Comparison of ENCODE assay signal across 8 cellular contexts in the genomic region with DNA sequence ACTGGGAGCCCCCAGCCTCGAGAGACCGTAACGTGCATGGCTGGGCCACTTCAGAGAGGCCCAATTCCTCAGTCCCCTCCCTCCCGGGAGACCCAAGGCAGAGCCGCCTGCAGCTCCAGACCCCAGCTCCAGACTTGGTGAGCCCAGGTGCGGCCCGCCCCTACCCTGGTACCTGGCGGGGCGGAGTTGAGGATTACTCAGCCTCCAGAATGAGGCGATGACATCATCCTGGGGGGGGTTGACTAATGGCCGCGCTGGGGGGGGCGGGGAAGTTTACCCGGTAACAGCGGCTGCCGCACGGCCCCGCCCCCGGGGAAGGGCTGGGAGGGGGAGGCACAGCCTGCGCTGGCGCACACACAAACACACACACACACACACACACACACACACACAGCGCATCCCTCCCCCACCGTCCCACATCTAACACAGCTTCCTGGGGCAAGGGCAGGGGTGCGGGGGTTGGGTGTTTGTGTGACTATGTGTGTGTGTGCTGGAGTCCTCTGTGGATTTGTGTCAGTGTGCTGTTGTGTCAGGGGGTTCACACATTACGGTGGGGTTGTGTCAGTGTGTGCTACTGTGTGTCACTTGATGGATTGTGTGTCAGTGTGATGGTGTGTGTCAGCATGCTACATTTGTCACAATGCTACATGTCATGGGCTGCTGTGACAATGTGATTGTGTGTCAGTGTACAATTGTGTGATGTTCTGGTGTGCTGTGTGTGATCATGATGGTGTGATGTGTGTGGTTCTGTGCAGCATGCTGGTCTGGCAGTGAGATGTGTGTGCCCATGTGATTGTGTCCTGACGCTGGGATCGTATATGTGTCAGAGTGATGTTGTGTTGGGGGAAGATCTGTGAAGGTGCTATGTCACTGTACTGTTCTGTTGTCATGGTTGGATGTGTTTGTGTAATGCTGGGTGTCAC. TPM values are rescaled to one million over a fixed set of nuclear protein-coding genes. Genes with fewer than 3 reads are reported as not detected.
DNase-seq lines count a peak whose midpoint lies in the region; ATAC-seq and TF ChIP-seq lines count a peak whose summit lies in the region.

No MANE protein-coding gene starts in this region.

- H3K27ac ChIP-seq in C4-2B (peak overlapping the region; percentile 53), RWPE2 (ENCODE audit: poor library complexity, severe bottlenecking) (peak overlapping the region; percentile 1), cardiac muscle cell (no peak overlapping the region), sigmoid colon (peak overlapping the region in 1 of 4 donors; percentile 20)

- TF ChIP-seq POLR2A in sigmoid colon (IDR thresholded peaks at IDR 0.05), result no peak

- ATAC-seq in RWPE2 (ENCODE audit: low read depth), result peak; percentile 62

- H3K36me3 ChIP-seq in RWPE2 (ENCODE audit: low read depth) (no peaks in the 10 kb centered on the region), cardiac muscle cell (no peaks in the 10 kb centered on the region), sigmoid colon (no peaks in the 10 kb centered on the region)

- TF ChIP-seq EP300 in sigmoid colon (IDR thresholded peaks at IDR 0.05), result no peak

- TF ChIP-seq CTCF in C4-2B (conservative IDR thresholded peaks at IDR 0.05) (no peak), RWPE2 (IDR thresholded peaks at IDR 0.05; ENCODE audit: poor library complexity, severe bottlenecking) (no peak), cardiac muscle cell (IDR thresholded peaks at IDR 0.05; ENCODE audit: low read depth, low read length) (no peak), sigmoid colon (IDR thresholded peaks at IDR 0.05) (no peak)

- 3 to 8% methylated on average over 27 of the region's 27 CpGs for WGBS in sigmoid colon, 2 donors

- H3K27me3 ChIP-seq in RWPE2 (ENCODE audit: insufficient read depth, poor library complexity, severe bottlenecking) (no peaks in the 10 kb centered on the region), cardiac muscle cell (peaks cover 42% of the 10 kb centered on the region), sigmoid colon (no peaks in the 10 kb centered on the region)

- H3K4me1 ChIP-seq in RWPE2 (ENCODE audit: insufficient read depth, poor library complexity, severe bottlenecking), result peaks cover 6% of the 10 kb centered on the region
- H3K4me1 ChIP-seq in cardiac muscle cell (ENCODE audit: low read depth), result no peaks in the 10 kb centered on the region
- H3K4me1 ChIP-seq in sigmoid colon, result peaks cover 0 to 47% (median 43%) of the 10 kb centered on the region in 4 donors

- DNase-seq in HuH-7.5 (ENCODE audit: low spot score), result peak; percentile 80
- peak; percentile 93 for DNase-seq in RWPE2 (ENCODE audit: low spot score)
- peak; percentile 85 for DNase-seq in activated naive CD4-positive, alpha-beta T cell treated with Interleukin-2 at 50 U/mL for 16 hours
- DNase-seq in cardiac muscle cell (ENCODE audit: low read depth in 1 of 2, low spot score in 1 of 2), result peak; percentile 38 to 82
- DNase-seq in sigmoid colon, result peak; percentile 86
- no peak for DNase-seq in AML-193 (lab: John Stamatoyannopoulos, UW)
- no peak for DNase-seq in putamen (ENCODE audit: low spot score)

- no peak overlapping the region for H3K4me3 ChIP-seq in RWPE2 (ENCODE audit: severe bottlenecking)
- no peak overlapping the region for H3K4me3 ChIP-seq in cardiac muscle cell
- no peak overlapping the region for H3K4me3 ChIP-seq in sigmoid colon

- no peaks in the 10 kb centered on the region for H3K9me3 ChIP-seq in RWPE2 (ENCODE audit: severe bottlenecking)
- no peaks in the 10 kb centered on the region for H3K9me3 ChIP-seq in cardiac muscle cell (ENCODE audit: low read depth)
- no peaks in the 10 kb centered on the region for H3K9me3 ChIP-seq in sigmoid colon

- intact Hi-C loops in sigmoid colon (cut with DNase I), result loop anchor here (5.0 to 10.0 kb wide), 2 partner anchors 109 to 196 kb away; partner anchors contain the start of genes SAE1 and TMEM160

RNA-seq across cellular contexts. Expression of gene BBC3, which starts 10.3 kb away (rescaled TPM):
- total RNA-seq in cardiac muscle cell (19.1 and 21.5 TPM in 2 replicates), sigmoid colon (1 to 10 TPM; 2.5 to 5.4 (median 4.2) TPM)
- polyA plus RNA-seq in cardiac muscle cell (12.9 and 19.2 TPM in 2 replicates), sigmoid colon (10 to 100 TPM; 16.2 to 39.5 (median 19.7) TPM)

RNA-seq across cellular contexts. Expression of gene CCDC9, which starts 15.1 kb away (rescaled TPM):
- total RNA-seq in cardiac muscle cell (13.8 and 22.5 TPM in 2 replicates), sigmoid colon (10 to 100 TPM; 13.2 to 33.1 (median 20.9) TPM)
- polyA plus RNA-seq in cardiac muscle cell (16.3 and 21.9 TPM in 2 replicates), sigmoid colon (10 to 100 TPM; 16.2 to 42.8 (median 18.7) TPM)

RNA-seq across cellular contexts. Expression of gene INAFM1, which starts 33.4 kb away (rescaled TPM):
- total RNA-seq in cardiac muscle cell (1.5 and 4.8 TPM in 2 replicates), sigmoid colon (10 to 100 TPM in 3 of 4 donors, 1 to 10 TPM in 1; 8.6 to 16.3 (median 14.8) TPM)
- polyA plus RNA-seq in cardiac muscle cell (2.8 and 5.8 TPM in 2 replicates), sigmoid colon (10 to 100 TPM in 1 of 3 donors, 1 to 10 TPM in 2; 3.0 to 10.7 (median 7.8) TPM)

Comparison
In these comparisons a context has a peak if more than half of its experiments do, and no peak if none do; other contexts are left out.
1. DNase-seq: peak in HuH-7.5 (single experiment), RWPE2 (single experiment), activated naive CD4-positive, alpha-beta T cell treated with Interleukin-2 at 50 U/mL for 16 hours (single experiment), cardiac muscle cell (2 of 2) and sigmoid colon (single experiment); none in AML-193 (0 of 2) and putamen (single experiment).